ENCODE assay signal across 1 cellular context in the genomic region with DNA sequence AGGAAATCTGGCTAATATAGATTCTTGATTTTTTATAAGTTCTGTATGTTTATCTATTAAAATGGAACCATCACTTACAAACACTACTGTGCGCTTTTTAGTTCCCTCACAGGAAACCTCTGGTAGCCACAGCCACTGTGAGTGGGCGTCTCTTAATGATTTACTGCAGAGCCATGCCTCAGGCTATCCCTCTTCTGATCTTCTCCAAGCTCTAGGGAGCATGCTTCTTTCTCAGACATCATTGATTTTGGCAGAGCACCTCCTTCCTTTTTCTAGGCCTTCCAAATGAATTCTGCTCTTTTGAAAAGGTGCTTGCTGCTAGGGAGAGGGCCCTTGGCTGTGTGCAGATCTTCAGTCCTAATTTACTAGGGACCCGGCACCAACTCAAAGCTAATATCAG.
TF ChIP-seq lines count a peak whose summit lies in the region.

No MANE protein-coding gene starts in this region.

TF ChIP-seq in GM12878, 131 proteins besides CTCF, POLR2A, EP300 and RAD21:
- TF ChIP-seq IKZF2 (IDR thresholded peaks at IDR 0.05) (0 out of 4 replicates have a peak, but pooled peaks of 1 of the 2 experiments have one; percentile 2), YY1 (IDR thresholded peaks at IDR 0.05; ENCODE audit: low read depth, low read length) (0 out of 2 replicates have a peak, but pooled peaks have one; percentile 9), PAX8 (IDR thresholded peaks at IDR 0.05) (no peak), KLF5 (IDR thresholded peaks at IDR 0.05; ENCODE audit: partially characterized antibody) (no peak), HDAC6 (IDR thresholded peaks at IDR 0.05; ENCODE audit: unreplicated experiment) (no peak), RB1 (IDR thresholded peaks at IDR 0.05; ENCODE audit: borderline replicate concordance) (no peak), HSF1 (IDR thresholded peaks at IDR 0.05; ENCODE audit: low read depth, low read length) (no peak), NRF1 (conservative IDR thresholded peaks at IDR 0.05; ENCODE audit: low read depth, low read length) (no peak), NR2F1 (conservative IDR thresholded peaks at IDR 0.05) (no peak), ASH2L (IDR thresholded peaks at IDR 0.05; ENCODE audit: borderline replicate concordance, low read depth) (no peak), SP1 (IDR thresholded peaks at IDR 0.05; ENCODE audit: low read depth, low read length) (no peak), MLLT1 (IDR thresholded peaks at IDR 0.05) (no peak), FOXK2 (IDR thresholded peaks at IDR 0.05) (no peak), TCF12 (IDR thresholded peaks at IDR 0.05; ENCODE audit: low read depth, low read length) (no peak), RELA (IDR thresholded peaks at IDR 0.05; ENCODE audit: borderline replicate concordance, partially characterized antibody) (no peak), MYB (IDR thresholded peaks at IDR 0.05; ENCODE audit: borderline replicate concordance, low read depth, low read length) (no peak), NFXL1 (IDR thresholded peaks at IDR 0.05; ENCODE audit: borderline replicate concordance) (no peak), EZH2 (IDR thresholded peaks at IDR 0.05; ENCODE audit: borderline replicate concordance, control insufficient read depth, low read depth, low read length) (no peak), ZNF384 (IDR thresholded peaks at IDR 0.05; ENCODE audit: borderline replicate concordance, low read depth, low read length) (no peak), SREBF1 (IDR thresholded peaks at IDR 0.05; ENCODE audit: low read length) (no peak), SMARCA5 (IDR thresholded peaks at IDR 0.05) (no peak), SREBF2 (IDR thresholded peaks at IDR 0.05; ENCODE audit: low read length) (no peak), NR2C2 (IDR thresholded peaks at IDR 0.05; ENCODE audit: borderline replicate concordance, control insufficient read depth, insufficient read length, low read depth) (no peak), DPF2 (IDR thresholded peaks at IDR 0.05) (no peak), SMAD1 (IDR thresholded peaks at IDR 0.05; ENCODE audit: low read depth, partially characterized antibody) (no peak), TAF1 (IDR thresholded peaks at IDR 0.05; ENCODE audit: borderline replicate concordance, low read depth, low read length) (no peak), RUNX3 (IDR thresholded peaks at IDR 0.05; ENCODE audit: low read length) (peak; percentile 58), CHD4 (IDR thresholded peaks at IDR 0.05) (no peak), MTA2 (IDR thresholded peaks at IDR 0.05; ENCODE audit: low read depth) (no peak), EGR1 (IDR thresholded peaks at IDR 0.05; ENCODE audit: borderline replicate concordance in 1 of 2, low read depth in 2 of 2, low read length in 2 of 2) (peak in 1 of 2 experiments; percentile 63; a peak in 1 of 3 replicates), SIX5 (IDR thresholded peaks at IDR 0.05; ENCODE audit: low read depth, low read length, severe bottlenecking) (no peak), RCOR1 (conservative IDR thresholded peaks at IDR 0.05; ENCODE audit: low read depth, low read length) (no peak), JUND (IDR thresholded peaks at IDR 0.05; ENCODE audit: low read depth, low read length) (no peak), SPI1 (IDR thresholded peaks at IDR 0.05; ENCODE audit: borderline replicate concordance, insufficient read depth, low read depth, low read length) (no peak), CREB1 (IDR thresholded peaks at IDR 0.05; ENCODE audit: low read depth) (no peak)
- TF ChIP-seq, protein P1, sequence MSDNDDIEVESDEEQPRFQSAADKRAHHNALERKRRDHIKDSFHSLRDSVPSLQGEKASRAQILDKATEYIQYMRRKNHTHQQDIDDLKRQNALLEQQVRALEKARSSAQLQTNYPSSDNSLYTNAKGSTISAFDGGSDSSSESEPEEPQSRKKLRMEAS (IDR thresholded peaks at IDR 0.05; ENCODE audit: low read depth, low read length), result no peak
- TF ChIP-seq, protein P2, sequence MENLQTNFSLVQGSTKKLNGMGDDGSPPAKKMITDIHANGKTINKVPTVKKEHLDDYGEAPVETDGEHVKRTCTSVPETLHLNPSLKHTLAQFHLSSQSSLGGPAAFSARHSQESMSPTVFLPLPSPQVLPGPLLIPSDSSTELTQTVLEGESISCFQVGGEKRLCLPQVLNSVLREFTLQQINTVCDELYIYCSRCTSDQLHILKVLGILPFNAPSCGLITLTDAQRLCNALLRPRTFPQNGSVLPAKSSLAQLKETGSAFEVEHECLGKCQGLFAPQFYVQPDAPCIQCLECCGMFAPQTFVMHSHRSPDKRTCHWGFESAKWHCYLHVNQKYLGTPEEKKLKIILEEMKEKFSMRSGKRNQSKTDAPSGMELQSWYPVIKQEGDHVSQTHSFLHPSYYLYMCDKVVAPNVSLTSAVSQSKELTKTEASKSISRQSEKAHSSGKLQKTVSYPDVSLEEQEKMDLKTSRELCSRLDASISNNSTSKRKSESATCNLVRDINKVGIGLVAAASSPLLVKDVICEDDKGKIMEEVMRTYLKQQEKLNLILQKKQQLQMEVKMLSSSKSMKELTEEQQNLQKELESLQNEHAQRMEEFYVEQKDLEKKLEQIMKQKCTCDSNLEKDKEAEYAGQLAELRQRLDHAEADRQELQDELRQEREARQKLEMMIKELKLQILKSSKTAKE (IDR thresholded peaks at IDR 0.05; ENCODE audit: low read depth, poor library complexity, severe bottlenecking), result peak; percentile 31
- TF ChIP-seq, protein P3, sequence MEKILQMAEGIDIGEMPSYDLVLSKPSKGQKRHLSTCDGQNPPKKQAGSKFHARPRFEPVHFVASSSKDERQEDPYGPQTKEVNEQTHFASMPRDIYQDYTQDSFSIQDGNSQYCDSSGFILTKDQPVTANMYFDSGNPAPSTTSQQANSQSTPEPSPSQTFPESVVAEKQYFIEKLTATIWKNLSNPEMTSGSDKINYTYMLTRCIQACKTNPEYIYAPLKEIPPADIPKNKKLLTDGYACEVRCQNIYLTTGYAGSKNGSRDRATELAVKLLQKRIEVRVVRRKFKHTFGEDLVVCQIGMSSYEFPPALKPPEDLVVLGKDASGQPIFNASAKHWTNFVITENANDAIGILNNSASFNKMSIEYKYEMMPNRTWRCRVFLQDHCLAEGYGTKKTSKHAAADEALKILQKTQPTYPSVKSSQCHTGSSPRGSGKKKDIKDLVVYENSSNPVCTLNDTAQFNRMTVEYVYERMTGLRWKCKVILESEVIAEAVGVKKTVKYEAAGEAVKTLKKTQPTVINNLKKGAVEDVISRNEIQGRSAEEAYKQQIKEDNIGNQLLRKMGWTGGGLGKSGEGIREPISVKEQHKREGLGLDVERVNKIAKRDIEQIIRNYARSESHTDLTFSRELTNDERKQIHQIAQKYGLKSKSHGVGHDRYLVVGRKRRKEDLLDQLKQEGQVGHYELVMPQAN (conservative IDR thresholded peaks at IDR 0.05), result no peak
- TF ChIP-seq, protein P4, sequence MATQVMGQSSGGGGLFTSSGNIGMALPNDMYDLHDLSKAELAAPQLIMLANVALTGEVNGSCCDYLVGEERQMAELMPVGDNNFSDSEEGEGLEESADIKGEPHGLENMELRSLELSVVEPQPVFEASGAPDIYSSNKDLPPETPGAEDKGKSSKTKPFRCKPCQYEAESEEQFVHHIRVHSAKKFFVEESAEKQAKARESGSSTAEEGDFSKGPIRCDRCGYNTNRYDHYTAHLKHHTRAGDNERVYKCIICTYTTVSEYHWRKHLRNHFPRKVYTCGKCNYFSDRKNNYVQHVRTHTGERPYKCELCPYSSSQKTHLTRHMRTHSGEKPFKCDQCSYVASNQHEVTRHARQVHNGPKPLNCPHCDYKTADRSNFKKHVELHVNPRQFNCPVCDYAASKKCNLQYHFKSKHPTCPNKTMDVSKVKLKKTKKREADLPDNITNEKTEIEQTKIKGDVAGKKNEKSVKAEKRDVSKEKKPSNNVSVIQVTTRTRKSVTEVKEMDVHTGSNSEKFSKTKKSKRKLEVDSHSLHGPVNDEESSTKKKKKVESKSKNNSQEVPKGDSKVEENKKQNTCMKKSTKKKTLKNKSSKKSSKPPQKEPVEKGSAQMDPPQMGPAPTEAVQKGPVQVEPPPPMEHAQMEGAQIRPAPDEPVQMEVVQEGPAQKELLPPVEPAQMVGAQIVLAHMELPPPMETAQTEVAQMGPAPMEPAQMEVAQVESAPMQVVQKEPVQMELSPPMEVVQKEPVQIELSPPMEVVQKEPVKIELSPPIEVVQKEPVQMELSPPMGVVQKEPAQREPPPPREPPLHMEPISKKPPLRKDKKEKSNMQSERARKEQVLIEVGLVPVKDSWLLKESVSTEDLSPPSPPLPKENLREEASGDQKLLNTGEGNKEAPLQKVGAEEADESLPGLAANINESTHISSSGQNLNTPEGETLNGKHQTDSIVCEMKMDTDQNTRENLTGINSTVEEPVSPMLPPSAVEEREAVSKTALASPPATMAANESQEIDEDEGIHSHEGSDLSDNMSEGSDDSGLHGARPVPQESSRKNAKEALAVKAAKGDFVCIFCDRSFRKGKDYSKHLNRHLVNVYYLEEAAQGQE (IDR thresholded peaks at IDR 0.05; ENCODE audit: low read depth, low read length), result no peak
- TF ChIP-seq, protein P5, sequence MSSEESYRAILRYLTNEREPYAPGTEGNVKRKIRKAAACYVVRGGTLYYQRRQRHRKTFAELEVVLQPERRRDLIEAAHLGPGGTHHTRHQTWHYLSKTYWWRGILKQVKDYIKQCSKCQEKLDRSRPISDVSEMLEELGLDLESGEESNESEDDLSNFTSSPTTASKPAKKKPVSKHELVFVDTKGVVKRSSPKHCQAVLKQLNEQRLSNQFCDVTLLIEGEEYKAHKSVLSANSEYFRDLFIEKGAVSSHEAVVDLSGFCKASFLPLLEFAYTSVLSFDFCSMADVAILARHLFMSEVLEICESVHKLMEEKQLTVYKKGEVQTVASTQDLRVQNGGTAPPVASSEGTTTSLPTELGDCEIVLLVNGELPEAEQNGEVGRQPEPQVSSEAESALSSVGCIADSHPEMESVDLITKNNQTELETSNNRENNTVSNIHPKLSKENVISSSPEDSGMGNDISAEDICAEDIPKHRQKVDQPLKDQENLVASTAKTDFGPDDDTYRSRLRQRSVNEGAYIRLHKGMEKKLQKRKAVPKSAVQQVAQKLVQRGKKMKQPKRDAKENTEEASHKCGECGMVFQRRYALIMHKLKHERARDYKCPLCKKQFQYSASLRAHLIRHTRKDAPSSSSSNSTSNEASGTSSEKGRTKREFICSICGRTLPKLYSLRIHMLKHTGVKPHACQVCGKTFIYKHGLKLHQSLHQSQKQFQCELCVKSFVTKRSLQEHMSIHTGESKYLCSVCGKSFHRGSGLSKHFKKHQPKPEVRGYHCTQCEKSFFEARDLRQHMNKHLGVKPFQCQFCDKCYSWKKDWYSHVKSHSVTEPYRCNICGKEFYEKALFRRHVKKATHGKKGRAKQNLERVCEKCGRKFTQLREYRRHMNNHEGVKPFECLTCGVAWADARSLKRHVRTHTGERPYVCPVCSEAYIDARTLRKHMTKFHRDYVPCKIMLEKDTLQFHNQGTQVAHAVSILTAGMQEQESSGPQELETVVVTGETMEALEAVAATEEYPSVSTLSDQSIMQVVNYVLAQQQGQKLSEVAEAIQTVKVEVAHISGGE (CRISPR knock-in tag; IDR thresholded peaks at IDR 0.05), result no peak
